2 cellular contexts compared by ENCODE assay signal in the genomic region with DNA sequence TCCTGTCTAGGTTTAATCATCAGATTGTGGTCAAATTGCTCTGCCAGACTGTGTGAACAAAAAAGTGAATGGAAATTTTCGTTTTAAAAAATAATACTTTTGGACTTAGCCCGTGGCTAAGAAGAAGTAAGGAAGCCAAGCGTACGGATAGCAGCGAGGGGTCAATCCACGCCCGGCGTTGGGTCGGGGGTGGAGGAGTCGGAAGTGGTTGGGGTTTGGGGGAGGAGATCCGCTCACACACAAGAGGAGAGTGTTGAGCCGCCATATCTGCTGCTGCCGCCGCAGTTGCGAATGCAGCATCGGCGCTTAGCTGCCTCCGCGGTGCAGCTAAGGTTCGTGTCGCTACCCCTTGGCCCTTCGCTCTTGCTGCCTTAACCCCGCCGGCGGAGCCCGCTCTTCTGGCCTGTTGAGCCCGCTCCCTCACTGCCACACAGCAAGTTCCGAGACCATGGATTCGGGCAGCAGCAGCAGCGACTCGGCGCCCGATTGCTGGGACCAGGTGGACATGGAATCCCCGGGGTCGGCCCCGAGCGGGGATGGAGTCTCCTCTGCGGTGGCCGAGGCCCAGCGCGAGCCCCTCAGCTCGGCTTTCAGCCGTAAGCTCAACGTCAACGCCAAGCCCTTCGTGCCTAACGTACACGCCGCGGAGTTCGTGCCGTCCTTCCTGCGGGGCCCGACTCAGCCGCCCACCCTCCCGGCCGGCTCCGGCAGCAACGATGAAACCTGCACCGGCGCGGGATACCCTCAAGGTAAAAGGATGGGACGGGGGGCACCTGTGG.
A peak's percentile ranks its signal among the peaks of the same experiment; 100 is the strongest.
TF ChIP-seq lines count a peak whose summit lies in the region.

A gene (plus strand): TSS at position 264 of the 779 bp plus-strand sequence. CDS start 185 bp downstream, at position 449.

TF ChIP-seq in IMR-90, 13 proteins besides CTCF, POLR2A, EP300 and RAD21:
- TF ChIP-seq CEBPB (IDR thresholded peaks at IDR 0.05; ENCODE audit: low read depth, low read length) (no peak), MAZ (IDR thresholded peaks at IDR 0.05; ENCODE audit: borderline replicate concordance, low read depth, low read length) (peak; percentile 68; the same call in 1 of the 2 replicates), BHLHE40 (IDR thresholded peaks at IDR 0.05; ENCODE audit: low read depth, low read length) (no peak)
- TF ChIP-seq, protein P1, sequence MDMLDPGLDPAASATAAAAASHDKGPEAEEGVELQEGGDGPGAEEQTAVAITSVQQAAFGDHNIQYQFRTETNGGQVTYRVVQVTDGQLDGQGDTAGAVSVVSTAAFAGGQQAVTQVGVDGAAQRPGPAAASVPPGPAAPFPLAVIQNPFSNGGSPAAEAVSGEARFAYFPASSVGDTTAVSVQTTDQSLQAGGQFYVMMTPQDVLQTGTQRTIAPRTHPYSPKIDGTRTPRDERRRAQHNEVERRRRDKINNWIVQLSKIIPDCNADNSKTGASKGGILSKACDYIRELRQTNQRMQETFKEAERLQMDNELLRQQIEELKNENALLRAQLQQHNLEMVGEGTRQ (IDR thresholded peaks at IDR 0.05; ENCODE audit: low read depth, low read length) = no peak

TF ChIP-seq in K562, 482 proteins besides CTCF, POLR2A, EP300 and RAD21 (continues in another document):
- TF ChIP-seq, protein P2, sequence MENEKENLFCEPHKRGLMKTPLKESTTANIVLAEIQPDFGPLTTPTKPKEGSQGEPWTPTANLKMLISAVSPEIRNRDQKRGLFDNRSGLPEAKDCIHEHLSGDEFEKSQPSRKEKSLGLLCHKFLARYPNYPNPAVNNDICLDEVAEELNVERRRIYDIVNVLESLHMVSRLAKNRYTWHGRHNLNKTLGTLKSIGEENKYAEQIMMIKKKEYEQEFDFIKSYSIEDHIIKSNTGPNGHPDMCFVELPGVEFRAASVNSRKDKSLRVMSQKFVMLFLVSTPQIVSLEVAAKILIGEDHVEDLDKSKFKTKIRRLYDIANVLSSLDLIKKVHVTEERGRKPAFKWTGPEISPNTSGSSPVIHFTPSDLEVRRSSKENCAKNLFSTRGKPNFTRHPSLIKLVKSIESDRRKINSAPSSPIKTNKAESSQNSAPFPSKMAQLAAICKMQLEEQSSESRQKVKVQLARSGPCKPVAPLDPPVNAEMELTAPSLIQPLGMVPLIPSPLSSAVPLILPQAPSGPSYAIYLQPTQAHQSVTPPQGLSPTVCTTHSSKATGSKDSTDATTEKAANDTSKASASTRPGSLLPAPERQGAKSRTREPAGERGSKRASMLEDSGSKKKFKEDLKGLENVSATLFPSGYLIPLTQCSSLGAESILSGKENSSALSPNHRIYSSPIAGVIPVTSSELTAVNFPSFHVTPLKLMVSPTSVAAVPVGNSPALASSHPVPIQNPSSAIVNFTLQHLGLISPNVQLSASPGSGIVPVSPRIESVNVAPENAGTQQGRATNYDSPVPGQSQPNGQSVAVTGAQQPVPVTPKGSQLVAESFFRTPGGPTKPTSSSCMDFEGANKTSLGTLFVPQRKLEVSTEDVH (IDR thresholded peaks at IDR 0.05; ENCODE audit: low read depth, partially characterized antibody) = no peak
- TF ChIP-seq, protein P3, sequence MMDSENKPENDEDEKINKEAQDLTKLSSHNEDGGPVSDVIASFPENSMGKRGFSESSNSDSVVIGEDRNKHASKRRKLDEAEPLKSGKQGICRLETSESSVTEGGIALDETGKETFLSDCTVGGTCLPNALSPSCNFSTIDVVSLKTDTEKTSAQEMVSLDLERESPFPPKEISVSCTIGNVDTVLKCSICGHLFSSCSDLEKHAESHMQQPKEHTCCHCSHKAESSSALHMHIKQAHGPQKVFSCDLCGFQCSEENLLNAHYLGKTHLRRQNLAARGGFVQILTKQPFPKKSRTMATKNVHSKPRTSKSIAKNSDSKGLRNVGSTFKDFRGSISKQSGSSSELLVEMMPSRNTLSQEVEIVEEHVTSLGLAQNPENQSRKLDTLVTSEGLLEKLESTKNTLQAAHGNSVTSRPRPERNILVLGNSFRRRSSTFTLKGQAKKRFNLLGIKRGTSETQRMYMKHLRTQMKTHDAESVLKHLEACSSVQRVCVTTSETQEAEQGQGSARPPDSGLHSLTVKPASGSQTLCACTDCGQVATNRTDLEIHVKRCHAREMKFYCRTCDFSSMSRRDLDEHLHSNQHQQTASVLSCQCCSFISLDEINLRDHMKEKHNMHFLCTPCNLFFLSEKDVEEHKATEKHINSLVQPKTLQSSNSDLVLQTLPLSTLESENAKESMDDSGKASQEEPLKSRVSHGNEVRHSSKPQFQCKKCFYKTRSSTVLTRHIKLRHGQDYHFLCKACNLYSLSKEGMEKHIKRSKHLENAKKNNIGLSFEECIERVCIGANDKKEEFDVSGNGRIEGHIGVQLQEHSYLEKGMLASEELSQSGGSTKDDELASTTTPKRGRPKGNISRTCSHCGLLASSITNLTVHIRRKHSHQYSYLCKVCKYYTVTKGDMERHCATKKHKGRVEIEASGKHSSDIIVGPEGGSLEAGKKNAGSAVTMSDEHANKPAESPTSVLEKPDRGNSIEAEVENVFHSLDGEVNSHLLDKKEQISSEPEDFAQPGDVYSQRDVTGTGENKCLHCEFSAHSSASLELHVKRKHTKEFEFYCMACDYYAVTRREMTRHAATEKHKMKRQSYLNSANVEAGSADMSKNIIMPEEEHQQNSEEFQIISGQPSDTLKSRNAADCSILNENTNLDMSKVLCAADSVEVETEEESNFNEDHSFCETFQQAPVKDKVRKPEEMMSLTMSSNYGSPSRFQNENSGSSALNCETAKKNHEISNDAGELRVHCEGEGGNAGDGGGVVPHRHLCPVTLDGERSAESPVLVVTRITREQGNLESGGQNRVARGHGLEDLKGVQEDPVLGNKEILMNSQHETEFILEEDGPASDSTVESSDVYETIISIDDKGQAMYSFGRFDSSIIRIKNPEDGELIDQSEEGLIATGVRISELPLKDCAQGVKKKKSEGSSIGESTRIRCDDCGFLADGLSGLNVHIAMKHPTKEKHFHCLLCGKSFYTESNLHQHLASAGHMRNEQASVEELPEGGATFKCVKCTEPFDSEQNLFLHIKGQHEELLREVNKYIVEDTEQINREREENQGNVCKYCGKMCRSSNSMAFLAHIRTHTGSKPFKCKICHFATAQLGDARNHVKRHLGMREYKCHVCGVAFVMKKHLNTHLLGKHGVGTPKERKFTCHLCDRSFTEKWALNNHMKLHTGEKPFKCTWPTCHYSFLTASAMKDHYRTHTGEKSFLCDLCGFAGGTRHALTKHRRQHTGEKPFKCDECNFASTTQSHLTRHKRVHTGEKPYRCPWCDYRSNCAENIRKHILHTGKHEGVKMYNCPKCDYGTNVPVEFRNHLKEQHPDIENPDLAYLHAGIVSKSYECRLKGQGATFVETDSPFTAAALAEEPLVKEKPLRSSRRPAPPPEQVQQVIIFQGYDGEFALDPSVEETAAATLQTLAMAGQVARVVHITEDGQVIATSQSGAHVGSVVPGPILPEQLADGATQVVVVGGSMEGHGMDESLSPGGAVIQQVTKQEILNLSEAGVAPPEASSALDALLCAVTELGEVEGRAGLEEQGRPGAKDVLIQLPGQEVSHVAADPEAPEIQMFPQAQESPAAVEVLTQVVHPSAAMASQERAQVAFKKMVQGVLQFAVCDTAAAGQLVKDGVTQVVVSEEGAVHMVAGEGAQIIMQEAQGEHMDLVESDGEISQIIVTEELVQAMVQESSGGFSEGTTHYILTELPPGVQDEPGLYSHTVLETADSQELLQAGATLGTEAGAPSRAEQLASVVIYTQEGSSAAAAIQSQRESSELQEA (IDR thresholded peaks at IDR 0.05; ENCODE audit: low read depth) = peak; percentile 91
- TF ChIP-seq TAF1 (IDR thresholded peaks at IDR 0.05; ENCODE audit: control insufficient read depth, extremely low read depth, insufficient read depth, low read length, severe bottlenecking) (no peak), ZNF41 (CRISPR knock-in tag; conservative IDR thresholded peaks at IDR 0.05) (no peak), KLF16 (IDR thresholded peaks at IDR 0.05) (0 out of 2 replicates have a peak, but pooled peaks have one; percentile 15), TCF3 (CRISPR knock-in tag; IDR thresholded peaks at IDR 0.05) (no peak), CHD2 (IDR thresholded peaks at IDR 0.05; ENCODE audit: low read depth, low read length) (no peak), ZNF57 (CRISPR knock-in tag; IDR thresholded peaks at IDR 0.05) (no peak), RBM15 (IDR thresholded peaks at IDR 0.05; ENCODE audit: insufficient read depth, low read length) (no peak), IFI16 (CRISPR knock-in tag; IDR thresholded peaks at IDR 0.05) (no peak), NFE2L1 (tag; IDR thresholded peaks at IDR 0.05; ENCODE audit: borderline replicate concordance, low read depth) (no peak), SMARCE1 (IDR thresholded peaks at IDR 0.05) (no peak), NFIC (IDR thresholded peaks at IDR 0.05) (no peak), ETV5 (CRISPR knock-in tag; IDR thresholded peaks at IDR 0.05; ENCODE audit: low read depth) (no peak), RCOR1 (IDR thresholded peaks at IDR 0.05; ENCODE audit: borderline replicate concordance in 1 of 2, low read depth in 2 of 2, low read length in 2 of 2) (no peak), PHF20 (IDR thresholded peaks at IDR 0.05; ENCODE audit: partially characterized antibody) (no peak)
- TF ChIP-seq, protein P4, sequence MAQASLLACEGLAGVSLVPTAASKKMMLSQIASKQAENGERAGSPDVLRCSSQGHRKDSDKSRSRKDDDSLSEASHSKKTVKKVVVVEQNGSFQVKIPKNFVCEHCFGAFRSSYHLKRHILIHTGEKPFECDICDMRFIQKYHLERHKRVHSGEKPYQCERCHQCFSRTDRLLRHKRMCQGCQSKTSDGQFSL (CRISPR knock-in tag; IDR thresholded peaks at IDR 0.05) = no peak
- TF ChIP-seq, protein P4 (tag; IDR thresholded peaks at IDR 0.05) = no peak
- TF ChIP-seq, protein P5, sequence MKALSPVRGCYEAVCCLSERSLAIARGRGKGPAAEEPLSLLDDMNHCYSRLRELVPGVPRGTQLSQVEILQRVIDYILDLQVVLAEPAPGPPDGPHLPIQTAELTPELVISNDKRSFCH (CRISPR knock-in tag; IDR thresholded peaks at IDR 0.05) = no peak
- TF ChIP-seq, protein P5 (tag; IDR thresholded peaks at IDR 0.05) = no peak
- TF ChIP-seq, protein P6, sequence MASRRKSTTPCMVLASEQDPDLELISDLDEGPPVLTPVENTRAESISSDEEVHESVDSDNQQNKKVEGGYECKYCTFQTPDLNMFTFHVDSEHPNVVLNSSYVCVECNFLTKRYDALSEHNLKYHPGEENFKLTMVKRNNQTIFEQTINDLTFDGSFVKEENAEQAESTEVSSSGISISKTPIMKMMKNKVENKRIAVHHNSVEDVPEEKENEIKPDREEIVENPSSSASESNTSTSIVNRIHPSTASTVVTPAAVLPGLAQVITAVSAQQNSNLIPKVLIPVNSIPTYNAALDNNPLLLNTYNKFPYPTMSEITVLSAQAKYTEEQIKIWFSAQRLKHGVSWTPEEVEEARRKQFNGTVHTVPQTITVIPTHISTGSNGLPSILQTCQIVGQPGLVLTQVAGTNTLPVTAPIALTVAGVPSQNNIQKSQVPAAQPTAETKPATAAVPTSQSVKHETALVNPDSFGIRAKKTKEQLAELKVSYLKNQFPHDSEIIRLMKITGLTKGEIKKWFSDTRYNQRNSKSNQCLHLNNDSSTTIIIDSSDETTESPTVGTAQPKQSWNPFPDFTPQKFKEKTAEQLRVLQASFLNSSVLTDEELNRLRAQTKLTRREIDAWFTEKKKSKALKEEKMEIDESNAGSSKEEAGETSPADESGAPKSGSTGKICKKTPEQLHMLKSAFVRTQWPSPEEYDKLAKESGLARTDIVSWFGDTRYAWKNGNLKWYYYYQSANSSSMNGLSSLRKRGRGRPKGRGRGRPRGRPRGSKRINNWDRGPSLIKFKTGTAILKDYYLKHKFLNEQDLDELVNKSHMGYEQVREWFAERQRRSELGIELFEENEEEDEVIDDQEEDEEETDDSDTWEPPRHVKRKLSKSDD (conservative IDR thresholded peaks at IDR 0.05; ENCODE audit: low read length) = no peak
- TF ChIP-seq, protein P7, sequence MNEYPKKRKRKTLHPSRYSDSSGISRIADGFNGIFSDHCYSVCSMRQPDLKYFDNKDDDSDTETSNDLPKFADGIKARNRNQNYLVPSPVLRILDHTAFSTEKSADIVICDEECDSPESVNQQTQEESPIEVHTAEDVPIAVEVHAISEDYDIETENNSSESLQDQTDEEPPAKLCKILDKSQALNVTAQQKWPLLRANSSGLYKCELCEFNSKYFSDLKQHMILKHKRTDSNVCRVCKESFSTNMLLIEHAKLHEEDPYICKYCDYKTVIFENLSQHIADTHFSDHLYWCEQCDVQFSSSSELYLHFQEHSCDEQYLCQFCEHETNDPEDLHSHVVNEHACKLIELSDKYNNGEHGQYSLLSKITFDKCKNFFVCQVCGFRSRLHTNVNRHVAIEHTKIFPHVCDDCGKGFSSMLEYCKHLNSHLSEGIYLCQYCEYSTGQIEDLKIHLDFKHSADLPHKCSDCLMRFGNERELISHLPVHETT (CRISPR knock-in tag; conservative IDR thresholded peaks at IDR 0.05 in 1 of 2, IDR thresholded peaks at IDR 0.05 in 1 of 2) = no peak
- TF ChIP-seq, protein P8, sequence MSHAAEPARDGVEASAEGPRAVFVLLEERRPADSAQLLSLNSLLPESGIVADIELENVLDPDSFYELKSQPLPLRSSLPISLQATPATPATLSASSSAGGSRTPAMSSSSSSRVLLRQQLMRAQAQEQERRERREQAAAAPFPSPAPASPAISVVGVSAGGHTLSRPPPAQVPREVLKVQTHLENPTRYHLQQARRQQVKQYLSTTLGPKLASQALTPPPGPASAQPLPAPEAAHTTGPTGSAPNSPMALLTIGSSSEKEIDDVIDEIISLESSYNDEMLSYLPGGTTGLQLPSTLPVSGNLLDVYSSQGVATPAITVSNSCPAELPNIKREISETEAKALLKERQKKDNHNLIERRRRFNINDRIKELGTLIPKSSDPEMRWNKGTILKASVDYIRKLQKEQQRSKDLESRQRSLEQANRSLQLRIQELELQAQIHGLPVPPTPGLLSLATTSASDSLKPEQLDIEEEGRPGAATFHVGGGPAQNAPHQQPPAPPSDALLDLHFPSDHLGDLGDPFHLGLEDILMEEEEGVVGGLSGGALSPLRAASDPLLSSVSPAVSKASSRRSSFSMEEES (CRISPR knock-in tag; IDR thresholded peaks at IDR 0.05) = no peak
- TF ChIP-seq, protein P9, sequence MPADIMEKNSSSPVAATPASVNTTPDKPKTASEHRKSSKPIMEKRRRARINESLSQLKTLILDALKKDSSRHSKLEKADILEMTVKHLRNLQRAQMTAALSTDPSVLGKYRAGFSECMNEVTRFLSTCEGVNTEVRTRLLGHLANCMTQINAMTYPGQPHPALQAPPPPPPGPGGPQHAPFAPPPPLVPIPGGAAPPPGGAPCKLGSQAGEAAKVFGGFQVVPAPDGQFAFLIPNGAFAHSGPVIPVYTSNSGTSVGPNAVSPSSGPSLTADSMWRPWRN (IDR thresholded peaks at IDR 0.05; ENCODE audit: low read depth) = no peak
